Comparison of ENCODE assay signal across 8 cellular contexts in genomic region chr15:60397772-60398445, GRCh38. TPM values are rescaled to one million over a fixed set of nuclear protein-coding genes. Genes with fewer than 3 reads are reported as not detected.
A peak's percentile ranks its signal among the peaks of the same experiment; 100 is the strongest.
DNase-seq lines count a peak whose midpoint lies in the region; ATAC-seq and TF ChIP-seq lines count a peak whose summit lies in the region.

Gene ANXA2, minus strand, starts transcription at chr15:60397986. Its CDS starts 11,911 bp downstream, at chr15:60386075.

- peak within 1 kb of the TSS; percentile 96 for H3K9ac ChIP-seq in endodermal cell (ENCODE audit: extremely low read depth, low read length, poor library complexity, severe bottlenecking)

- H3K27me3 ChIP-seq in endodermal cell (ENCODE audit: control insufficient read depth, insufficient read depth, low read length, poor library complexity, severe bottlenecking) = no peaks in the 10 kb centered on the region

- DNase-seq in NCI-H510A (lab: John Stamatoyannopoulos, UW) (peak; percentile 9), NCI-H510A treated with DMSO at 0.1 percent for 48 hours (lab: John Stamatoyannopoulos, UW) (no peak), NCI-H69 (lab: John Stamatoyannopoulos, UW) (peak; percentile 90), endodermal cell (peak; percentile 91), mucosa of descending colon (peak; percentile 90 to 95 (median 92))
- peak; percentile 57 to 78 for DNase-seq in activated CD8-positive, alpha-beta memory T cell treated with anti-CD3 and anti-CD28 coated beads for 4 hours (ENCODE audit: low read depth in 2 of 2)
- DNase-seq in stimulated activated CD8-positive, alpha-beta memory T cell treated with anti-CD3 and anti-CD28 coated beads, Interleukin-7, amount 100 ng/mL, for 1 hour (ENCODE audit: low read depth in 2 of 2) = peak; percentile 64 to 67

- 0 to 1% methylated on average over 5 to 49 of the region's 53 CpGs for WGBS in endodermal cell (ENCODE audit: insufficient coverage in 1 of 2, insufficient read length in 1 of 2), 2 experiments

- peaks cover 27% of the 10 kb centered on the region for H3K27me3 Mint-ChIP-seq in endodermal cell (ENCODE audit: insufficient read depth)

- H3K36me3 ChIP-seq in endodermal cell (ENCODE audit: control insufficient read depth, insufficient read depth, low read length) = peaks cover 32% of the 10 kb centered on the region
- H3K36me3 ChIP-seq in mucosa of descending colon (ENCODE audit: low read depth) = no peaks in the 10 kb centered on the region

- H3K27ac ChIP-seq in endodermal cell (ENCODE audit: low read depth, low read length) = peak within 1 kb of the TSS; percentile 67

- no peaks in the 10 kb centered on the region for H3K9me3 Mint-ChIP-seq in endodermal cell

- peak within 1 kb of the TSS; percentile 86 for H3K4me3 Mint-ChIP-seq in endodermal cell

- H3K36me3 Mint-ChIP-seq in endodermal cell (ENCODE audit: low read depth) = peaks cover 17% of the 10 kb centered on the region

- TF ChIP-seq CTCF in endodermal cell (conservative IDR thresholded peaks at IDR 0.05) (no peak), mucosa of descending colon (IDR thresholded peaks at IDR 0.05) (no peak)

- ATAC-seq in HG02870 (IDR thresholded peaks at IDR 0.05; ENCODE audit: unreplicated experiment) (peak; percentile 63), mucosa of descending colon (peak; percentile 75)

- peaks cover 25% of the 10 kb centered on the region for H3K4me1 ChIP-seq in endodermal cell (ENCODE audit: control insufficient read depth, insufficient read depth, low read length)
- peaks cover 41% of the 10 kb centered on the region for H3K4me1 ChIP-seq in mucosa of descending colon (ENCODE audit: low read depth)

- H3K27ac Mint-ChIP-seq in endodermal cell = peak within 1 kb of the TSS; percentile 93

- no peaks in the 10 kb centered on the region for H3K9me3 ChIP-seq in endodermal cell (ENCODE audit: control insufficient read depth, low read length)
- H3K9me3 ChIP-seq in mucosa of descending colon = no peaks in the 10 kb centered on the region

- intact Hi-C loops in mucosa of descending colon (cut with DNase I, micrococcal nuclease) = no loop called here

- H3K4me3 ChIP-seq in endodermal cell (ENCODE audit: low read length) (peak within 1 kb of the TSS; percentile 98), mucosa of descending colon (peak within 1 kb of the TSS; percentile 40)

- H3K4me1 Mint-ChIP-seq in endodermal cell = peaks cover 41% of the 10 kb centered on the region

RNA-seq across cellular contexts. Expression of gene ANXA2, which starts in this region (rescaled TPM):
- total RNA-seq in endodermal cell = 100 to 1,000 TPM; 355 to 392 TPM
- polyA plus RNA-seq in endodermal cell (2013, experiment 1 of 2) = 280 TPM
- polyA plus RNA-seq in endodermal cell (2013, experiment 2 of 2) = 311 TPM
- 100 to 1,000 TPM; 376 to 796 (median 757) TPM for total RNA-seq in mucosa of descending colon
